In genomic region chr5:76641514-76642120, GRCh38 we compare ENCODE assay signal across 8 cellular contexts. TPM values are rescaled to one million over a fixed set of nuclear protein-coding genes. Genes with fewer than 3 reads are reported as not detected.
DNase-seq lines count a peak whose midpoint lies in the region; ATAC-seq and TF ChIP-seq lines count a peak whose summit lies in the region.

No MANE protein-coding gene starts in this region.

- no peak overlapping the region for H3K4me3 ChIP-seq in dorsolateral prefrontal cortex
- H3K4me3 ChIP-seq in mucosa of descending colon: no peak overlapping the region

- no peak overlapping the region for H3K27ac Mint-ChIP-seq in stimulated activated naive B cell treated with anti-CD40 and anti-IgM and Interleukin-4, amounts not matched to agents 10 μg/mL and 1 μg/mL and 100 μg/mL, for 72 hours

- H3K27ac ChIP-seq in dorsolateral prefrontal cortex: no peak overlapping the region

- H3K4me1 Mint-ChIP-seq in stimulated activated naive B cell treated with anti-CD40 and anti-IgM and Interleukin-4, amounts not matched to agents 10 μg/mL and 1 μg/mL and 100 μg/mL, for 72 hours: peaks cover 7 to 22% of the 10 kb centered on the region in 2 donors

- no peaks in the 10 kb centered on the region for H3K36me3 ChIP-seq in mucosa of descending colon (ENCODE audit: low read depth)

- DNase-seq in NCI-H524 (lab: John Stamatoyannopoulos, UW) (peak; percentile 26 to 54), NCI-H524 treated with DMSO at 0.1 percent for 48 hours (lab: John Stamatoyannopoulos, UW) (no peak), NCI-H226 (peak; percentile 35), dorsolateral prefrontal cortex (peak in 2 of 10 donors; percentile 30 to 36), mucosa of descending colon (peak in 1 of 3 donors; percentile 92)
- DNase-seq in activated CD4-positive, alpha-beta T cell treated with anti-CD3 and anti-CD28 coated beads, Interleukin-2, amount 50 U/mL, for 4 hours: peak; percentile 48 to 54
- peak; percentile 27 for DNase-seq in stimulated activated naive B cell treated with anti-CD40 and anti-IgM and Interleukin-4, amounts not matched to agents 10 μg/mL and 1 μg/mL and 100 μg/mL, for 72 hours

- H3K9me3 Mint-ChIP-seq in stimulated activated naive B cell treated with anti-CD40 and anti-IgM and Interleukin-4, amounts not matched to agents 10 μg/mL and 1 μg/mL and 100 μg/mL, for 72 hours: no peaks in the 10 kb centered on the region

- no peaks in the 10 kb centered on the region for H3K27me3 Mint-ChIP-seq in stimulated activated naive B cell treated with anti-CD40 and anti-IgM and Interleukin-4, amounts not matched to agents 10 μg/mL and 1 μg/mL and 100 μg/mL, for 72 hours

- H3K4me1 ChIP-seq in mucosa of descending colon (ENCODE audit: low read depth): no peaks in the 10 kb centered on the region

- TF ChIP-seq CTCF in dorsolateral prefrontal cortex (IDR thresholded peaks at IDR 0.05 in 54 of 56, conservative IDR thresholded peaks at IDR 0.05 in 2 of 56; ENCODE audit: low read depth in 1 of 56, partially characterized antibody in 56 of 56) (peak in 55 of 56 donors; percentile 24 to 74 (median 56)), mucosa of descending colon (IDR thresholded peaks at IDR 0.05) (peak; percentile 47)

- no peaks in the 10 kb centered on the region for H3K9me3 ChIP-seq in mucosa of descending colon

- H3K4me3 Mint-ChIP-seq in stimulated activated naive B cell treated with anti-CD40 and anti-IgM and Interleukin-4, amounts not matched to agents 10 μg/mL and 1 μg/mL and 100 μg/mL, for 72 hours: no peak overlapping the region

- peaks cover 0 to 13% of the 10 kb centered on the region in 2 donors for H3K36me3 Mint-ChIP-seq in stimulated activated naive B cell treated with anti-CD40 and anti-IgM and Interleukin-4, amounts not matched to agents 10 μg/mL and 1 μg/mL and 100 μg/mL, for 72 hours

- intact Hi-C loops in dorsolateral prefrontal cortex (cut with DNase I) (loop anchor here in 1 of 2 donors (5.0 kb wide), 1 partner anchor 39 kb away; no protein-coding TSS in a partner anchor), mucosa of descending colon (cut with DNase I, micrococcal nuclease) (no loop called here)

- H3K27me3 ChIP-seq in dorsolateral prefrontal cortex: peaks cover 0 to 8% (median 0%) of the 10 kb centered on the region in 45 donors

- peak; percentile 64 for ATAC-seq in mucosa of descending colon
- peak; percentile 51 to 65 for ATAC-seq in stimulated activated naive B cell treated with anti-CD40 and anti-IgM and Interleukin-4, amounts not matched to agents 10 μg/mL and 1 μg/mL and 100 μg/mL, for 72 hours (replicated peaks)
- no peak for ATAC-seq in HG02973 (IDR thresholded peaks at IDR 0.05; ENCODE audit: unreplicated experiment)

RNA-seq across cellular contexts. Expression of gene F2RL2, which starts 18.4 kb away (rescaled TPM):
- total RNA-seq in dorsolateral prefrontal cortex (under 1 TPM in 68 of 120 experiments, not detected in 52; 0.11 to 0.63 (median 0.31) TPM), mucosa of descending colon (1 to 10 TPM in 1 of 3 donors, under 1 TPM in 2; 0.17 to 2.4 (median 0.58) TPM)
